In genomic region chr12:56753566-56753965, GRCh38 we compare ENCODE assay signal across 1 cellular context.
TF ChIP-seq lines count a peak whose summit lies in the region.

No MANE protein-coding gene starts in this region.

TF ChIP-seq in HCT116, 20 proteins besides CTCF, POLR2A, EP300 and RAD21:
- TF ChIP-seq SRF (IDR thresholded peaks at IDR 0.05; ENCODE audit: low read depth) (no peak), ZBTB33 (IDR thresholded peaks at IDR 0.05; ENCODE audit: extremely low read depth, insufficient replicate concordance, low read length) (no peak), EZH2phosphoT487 (IDR thresholded peaks at IDR 0.05; ENCODE audit: borderline replicate concordance) (no peak), FOSL1 (IDR thresholded peaks at IDR 0.05; ENCODE audit: low read depth) (no peak), SIN3A (IDR thresholded peaks at IDR 0.05; ENCODE audit: low read depth) (no peak), CBX3 (IDR thresholded peaks at IDR 0.05; ENCODE audit: low read depth) (no peak), ZFX (IDR thresholded peaks at IDR 0.05) (no peak), TCF7L2 (IDR thresholded peaks at IDR 0.05; ENCODE audit: borderline replicate concordance, extremely low read depth, insufficient read depth, insufficient read length) (no peak), ZNF274 (IDR thresholded peaks at IDR 0.05; ENCODE audit: low read depth, low read length) (no peak), ELF1 (IDR thresholded peaks at IDR 0.05; ENCODE audit: borderline replicate concordance, low read depth) (no peak), ATF3 (IDR thresholded peaks at IDR 0.05) (no peak)
